Comparison of ENCODE assay signal across 10 cellular contexts in the genomic region with DNA sequence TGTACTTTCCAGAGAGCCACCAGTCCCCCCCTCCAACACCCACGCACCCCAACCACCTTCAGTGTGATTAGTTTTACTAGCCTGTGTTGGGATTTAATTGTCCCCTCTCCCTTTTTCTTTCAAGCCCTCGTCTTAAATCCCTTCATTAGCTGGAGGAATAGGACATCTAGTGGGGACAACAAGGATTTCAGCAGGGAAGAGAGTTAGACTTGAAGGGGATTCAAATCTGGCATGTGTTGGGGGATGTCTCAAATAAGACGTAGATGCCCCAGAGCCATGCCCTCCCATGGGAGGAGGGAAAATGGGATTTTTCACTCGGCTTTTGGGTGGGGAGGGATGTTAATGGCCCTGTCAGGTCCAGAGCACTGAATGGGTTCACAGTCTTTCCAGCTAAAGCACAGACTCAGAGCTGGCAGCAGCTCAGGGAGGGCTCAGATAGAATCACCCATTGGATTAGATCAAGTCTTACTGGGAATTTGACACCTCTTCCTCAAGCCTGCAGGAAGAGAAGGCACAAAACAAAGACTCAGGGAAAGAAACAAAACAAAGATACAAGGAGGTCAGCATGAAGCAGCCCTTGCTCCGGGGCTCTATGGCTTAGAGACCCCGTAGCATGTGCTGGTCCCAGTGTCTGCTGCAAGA. TPM values are rescaled to one million over a fixed set of nuclear protein-coding genes. Genes with fewer than 3 reads are reported as not detected.
DNase-seq lines count a peak whose midpoint lies in the region; ATAC-seq and TF ChIP-seq lines count a peak whose summit lies in the region.
"Had no signal": no experiment of that assay in that cellular context is flagged by ENCODE, and none has a peak within 500 bp of the region (broad histone marks: within the 10 kb centered on the region; RNA-seq: fewer than 3 reads in every experiment).

No MANE protein-coding gene starts in this region.

- H3K4me3 ChIP-seq in H7 (ENCODE audit: insufficient read depth, low read depth, low read length) (no peak overlapping the region), hepatocyte (no peak overlapping the region), left lung (no peak overlapping the region)
- H3K4me3 ChIP-seq: skin epidermis had no signal

- H3K4me1 ChIP-seq in hepatocyte (ENCODE audit: insufficient read depth) (peaks cover 23% of the 10 kb centered on the region), left lung (peaks cover 5 to 8% of the 10 kb centered on the region in 2 donors)

- no peaks in the 10 kb centered on the region for H3K9me2 ChIP-seq in hepatocyte (replicated peaks; ENCODE audit: insufficient read depth)

- intact Hi-C loops in head of caudate nucleus (cut with DNase I) (loop anchor here (5.0 kb wide), 1 partner anchor 498 kb away; no protein-coding TSS in a partner anchor), left lung (cut with DNase I) (loop anchor here in 1 of 2 donors (5.0 kb wide), 3 partner anchors 263 to 458 kb away; partner anchors contain the start of gene TNNI2)

- H3K79me2 ChIP-seq in hepatocyte, result peaks cover 18% of the 10 kb centered on the region

- no peaks in the 10 kb centered on the region for H3K9me3 ChIP-seq in hepatocyte (ENCODE audit: low read depth)
- H3K9me3 ChIP-seq in left lung, result no peaks in the 10 kb centered on the region

- peak overlapping the region; percentile 14 for H3K27ac ChIP-seq in hepatocyte
- no peak overlapping the region for H3K27ac ChIP-seq in left lung
- H3K27ac ChIP-seq: KMS-11, skin epidermis had no signal

- no peak for ATAC-seq in left lung
- ATAC-seq in GM19463 (IDR thresholded peaks at IDR 0.05; ENCODE audit: unreplicated experiment), result no peak

- no peaks in the 10 kb centered on the region for H4K20me1 ChIP-seq in hepatocyte (ENCODE audit: insufficient read depth, poor library complexity, severe bottlenecking)

- no peaks in the 10 kb centered on the region for H3K36me3 ChIP-seq in H7 (replicated peaks; ENCODE audit: control insufficient read depth, insufficient read depth, low read length)
- no peaks in the 10 kb centered on the region for H3K36me3 ChIP-seq in hepatocyte (replicated peaks; ENCODE audit: insufficient read depth, low read depth)
- H3K36me3 ChIP-seq in left lung, result no peaks in the 10 kb centered on the region

- TF ChIP-seq CTCF in hepatocyte (IDR thresholded peaks at IDR 0.05; ENCODE audit: poor library complexity), result peak; percentile 91
- TF ChIP-seq CTCF in left lung (IDR thresholded peaks at IDR 0.05), result no peak

- DNase-seq in A172 (ENCODE audit: low spot score), result peak; percentile 28
- peak; percentile 84 for DNase-seq in H7
- peak; percentile 71 for DNase-seq in SW480 (ENCODE audit: low spot score)
- peak; percentile 68 for DNase-seq in hepatocyte (ENCODE audit: low spot score)
- DNase-seq in head of caudate nucleus, result no peak
- no peak for DNase-seq in activated effector memory CD4-positive, alpha-beta T cell treated with anti-CD3 and anti-CD28 coated beads, Interleukin-2, amount 50 U/mL, for 16 hours
- DNase-seq in left lung, result no peak

- no peak overlapping the region for H2AFZ ChIP-seq in hepatocyte

- no peak overlapping the region for H3K4me2 ChIP-seq in hepatocyte
- H3K4me2 ChIP-seq: KMS-11 had no signal

- peaks cover 41% of the 10 kb centered on the region for H3K27me3 ChIP-seq in H7 (ENCODE audit: control insufficient read depth, insufficient read depth, low read length)
- peaks cover 10% of the 10 kb centered on the region for H3K27me3 ChIP-seq in hepatocyte
- peaks cover 37 to 74% of the 10 kb centered on the region in 2 donors for H3K27me3 ChIP-seq in left lung

- WGBS in hepatocyte (ENCODE audit: low lambda C conversion rate, missing lambda C conversion rate), result 19% methylated on average over 6 of the region's 6 CpGs

RNA-seq across cellular contexts. Expression of gene INS, which starts 10.7 kb away (rescaled TPM):
- not detected in 2 replicates for total RNA-seq in A172 (2014; rRNA removed; shearing (Covaris generic))
- total RNA-seq in H7 (2014; rRNA removed; shearing (Covaris generic)), result not detected in 2 replicates
- total RNA-seq in hepatocyte (not detected in 2 replicates), left lung (not detected)
- not detected in 2 replicates for polyA plus RNA-seq in hepatocyte

RNA-seq across cellular contexts. Expression of gene IGF2, which starts 11.1 kb away (rescaled TPM):
- total RNA-seq in A172 (2014; rRNA removed; shearing (Covaris generic)), result 0.67 and 0.90 TPM in 2 replicates
- 0.78 and 1.2 TPM in 2 replicates for total RNA-seq in H7 (2014; rRNA removed; shearing (Covaris generic))
- total RNA-seq in hepatocyte, result 1,323 and 1,507 TPM in 2 replicates
- polyA plus RNA-seq in hepatocyte, result 2,911 and 3,175 TPM in 2 replicates
- 10 to 100 TPM; 12.0 to 13.9 TPM for total RNA-seq in left lung

RNA-seq across cellular contexts. Expression of gene TH, which starts 21.3 kb away (rescaled TPM):
- 0.26 and 0.43 TPM in 2 replicates for total RNA-seq in A172 (2014; rRNA removed; shearing (Covaris generic))
- not detected in 2 replicates for total RNA-seq in H7 (2014; rRNA removed; shearing (Covaris generic))
- total RNA-seq in hepatocyte, result 0.92 and 2.6 TPM in 2 replicates
- polyA plus RNA-seq in hepatocyte, result 5.6 and 15.3 TPM in 2 replicates
- under 1 TPM; 0.18 to 0.26 TPM for total RNA-seq in left lung

Comparison
In these comparisons a context has a peak if more than half of its experiments do, and no peak if none do; other contexts are left out.
1. DNase-seq: peak in A172 (single experiment), H7 (single experiment), SW480 (single experiment) and hepatocyte (single experiment); none in head of caudate nucleus (0 of 42), activated effector memory CD4-positive, alpha-beta T cell treated with anti-CD3 and anti-CD28 coated beads, Interleukin-2, amount 50 U/mL, for 16 hours (single experiment) and left lung (0 of 2).
2. RNA of gene IGF2, which starts 11.1 kb away (total RNA-seq): 1,323 to 1,507 TPM in hepatocyte; 12.0 to 13.9 TPM in left lung, 0.78 to 1.2 TPM in H7 and 0.67 to 0.90 TPM in A172; every median in the first group is over 10 times any median in the second.